In the genomic region with DNA sequence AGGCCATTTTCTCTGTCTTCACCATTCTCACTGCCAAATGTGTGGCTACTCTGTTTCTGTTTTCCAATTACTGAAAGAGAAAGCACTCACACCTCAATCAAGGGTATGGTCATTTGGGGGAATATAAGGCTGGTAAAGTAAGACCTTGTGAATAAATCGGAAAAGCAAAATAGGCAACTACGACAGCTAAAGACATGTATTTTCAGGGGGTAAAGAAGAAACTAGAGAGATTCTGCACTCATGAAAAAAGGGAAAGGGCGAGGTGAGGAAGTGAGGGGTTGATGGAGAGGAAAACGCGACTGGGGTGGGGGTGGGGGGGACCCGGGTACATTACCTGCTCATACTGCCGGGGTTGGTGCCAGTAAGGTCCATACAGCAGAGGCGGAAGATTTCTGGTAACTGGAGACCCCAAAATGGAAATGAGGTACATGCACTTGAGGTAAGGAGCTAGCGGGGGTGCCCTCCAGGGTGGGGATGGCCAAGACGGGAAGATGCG, we compare ENCODE assay signal across 8 cellular contexts. TPM values are rescaled to one million over a fixed set of nuclear protein-coding genes. Genes with fewer than 3 reads are reported as not detected.
DNase-seq lines count a peak whose midpoint lies in the region; ATAC-seq and TF ChIP-seq lines count a peak whose summit lies in the region.

No MANE protein-coding gene starts in this region.

- H3K36me3 ChIP-seq in GM06990 (ENCODE audit: control insufficient read depth, insufficient read depth, low read length) = peaks cover under 1% of the 10 kb centered on the region
- peaks cover 25% of the 10 kb centered on the region for H3K36me3 ChIP-seq in KOPT-K1 (ENCODE audit: insufficient read depth, low read length)
- H3K36me3 ChIP-seq in naive thymus-derived CD4-positive, alpha-beta T cell (ENCODE audit: control insufficient read depth in 2 of 3, insufficient read depth in 3 of 3, low read length in 3 of 3) = peaks cover 0 to 7% (median 0%) of the 10 kb centered on the region in 3 experiments

- CTCF ChIA-PET in naive thymus-derived CD4-positive, alpha-beta T cell (lab: Charles Lee) = interaction anchor here (0.9 to 2.1 kb wide), 6 partner anchors 13 to 332 kb away, joined by 3 to 18 read pairs (median 4); partner anchors contain the start of genes CHD8, METTL3 and TOX4
- CTCF ChIA-PET in HEK293T (lab: Yijun Ruan, JAX) = interaction anchor here (0.8 kb wide), 2 partner anchors 56 to 368 kb away, joined by 3 to 4 read pairs; no protein-coding TSS in a partner anchor

- H3K36me3 Mint-ChIP-seq in dendritic cell treated with granulocyte-macrophage colony-stimulating factor and Interleukin-4, amounts not matched to agents 40 ng/mL and 50 ng/mL, for 4 days (ENCODE audit: low read depth) = peaks cover 53% of the 10 kb centered on the region
- peaks cover 0 to 12% (median 0%) of the 10 kb centered on the region in 5 donors for H3K36me3 Mint-ChIP-seq in naive thymus-derived CD4-positive, alpha-beta T cell

- peak overlapping the region; percentile 72 for H3K27ac ChIP-seq in KOPT-K1 (ENCODE audit: low read depth, low read length, poor library complexity, severe bottlenecking)
- peak overlapping the region; percentile 94 for H3K27ac ChIP-seq in naive thymus-derived CD4-positive, alpha-beta T cell (ENCODE audit: low read depth, low read length)

- no peaks in the 10 kb centered on the region for H3K9me3 ChIP-seq in KOPT-K1 (ENCODE audit: insufficient read depth, low read length, poor library complexity, severe bottlenecking)
- H3K9me3 ChIP-seq in naive thymus-derived CD4-positive, alpha-beta T cell (ENCODE audit: control insufficient read depth in 2 of 3, low read length in 3 of 3) = no peaks in the 10 kb centered on the region

- POLR2A ChIA-PET in naive thymus-derived CD4-positive, alpha-beta T cell (lab: Charles Lee) = interaction anchor here (0.5 to 4.2 kb wide), 16 partner anchors 10 to 1522 kb away, joined by 3 to 123 read pairs (median 4); partner anchors contain the start of genes CHD8, METTL3, OXA1L and RAB2B
- POLR2A ChIA-PET in HEK293T (lab: Yijun Ruan, JAX) = interaction anchor here (0.9 to 3.1 kb wide), 17 partner anchors 9 to 162 kb away, joined by 3 to 57 read pairs (median 5); partner anchors contain the start of genes CHD8, METTL3, RAB2B and SUPT16H

- intact Hi-C loops in dendritic cell treated with granulocyte-macrophage colony-stimulating factor and Interleukin-4, amounts not matched to agents 40 ng/mL and 50 ng/mL, for 4 days (cut with micrococcal nuclease) = loop anchor here (1.0 to 2.0 kb wide), 3 partner anchors 20 to 75 kb away; partner anchors contain the start of genes CHD8, METTL3, RAB2B and TOX4
- intact Hi-C loops in naive thymus-derived CD4-positive, alpha-beta T cell (cut with micrococcal nuclease) = loop anchor here (1.0 to 5.0 kb wide), 9 partner anchors 20 to 1093 kb away; partner anchors contain the start of genes CHD8 (in 2 of the 2), HNRNPC (in 2 of the 2), METTL3 (in 2 of the 2) and SUPT16H (in 2 of the 2)

- peak overlapping the region; percentile 91 for H3K4me3 Mint-ChIP-seq in dendritic cell treated with granulocyte-macrophage colony-stimulating factor and Interleukin-4, amounts not matched to agents 40 ng/mL and 50 ng/mL, for 4 days
- peak overlapping the region; percentile 86 to 97 (median 92) for H3K4me3 Mint-ChIP-seq in naive thymus-derived CD4-positive, alpha-beta T cell

- H3K27ac Mint-ChIP-seq in dendritic cell treated with granulocyte-macrophage colony-stimulating factor and Interleukin-4, amounts not matched to agents 40 ng/mL and 50 ng/mL, for 4 days = peak overlapping the region; percentile 89
- peak overlapping the region; percentile 90 to 98 (median 94) for H3K27ac Mint-ChIP-seq in naive thymus-derived CD4-positive, alpha-beta T cell

- no peak for ATAC-seq in naive thymus-derived CD4-positive, alpha-beta T cell

- H3K27me3 ChIP-seq in GM06990 (replicated peaks; ENCODE audit: control insufficient read depth, insufficient read depth, low read length) = no peaks in the 10 kb centered on the region
- H3K27me3 ChIP-seq in naive thymus-derived CD4-positive, alpha-beta T cell (ENCODE audit: control insufficient read depth in 2 of 2, insufficient read depth in 2 of 2, low read length in 2 of 2) = no peaks in the 10 kb centered on the region

- H3K27me3 Mint-ChIP-seq in dendritic cell treated with granulocyte-macrophage colony-stimulating factor and Interleukin-4, amounts not matched to agents 40 ng/mL and 50 ng/mL, for 4 days = no peaks in the 10 kb centered on the region
- H3K27me3 Mint-ChIP-seq in naive thymus-derived CD4-positive, alpha-beta T cell = no peaks in the 10 kb centered on the region

- H3K4me1 ChIP-seq in naive thymus-derived CD4-positive, alpha-beta T cell (ENCODE audit: control insufficient read depth in 2 of 2, insufficient read depth in 2 of 2, low read length in 2 of 2) = peaks cover 13 to 22% of the 10 kb centered on the region in 2 donors

- peaks cover 65% of the 10 kb centered on the region for H3K4me1 Mint-ChIP-seq in dendritic cell treated with granulocyte-macrophage colony-stimulating factor and Interleukin-4, amounts not matched to agents 40 ng/mL and 50 ng/mL, for 4 days (ENCODE audit: low read depth)
- H3K4me1 Mint-ChIP-seq in naive thymus-derived CD4-positive, alpha-beta T cell = peaks cover 40 to 82% (median 66%) of the 10 kb centered on the region in 7 donors

- H3K4me3 ChIP-seq in GM06990 (replicated peaks; ENCODE audit: low read depth, low read length) = peak overlapping the region; percentile 81
- H3K4me3 ChIP-seq in naive thymus-derived CD4-positive, alpha-beta T cell (ENCODE audit: low read length) = peak overlapping the region; percentile 87

- H3K9me3 Mint-ChIP-seq in dendritic cell treated with granulocyte-macrophage colony-stimulating factor and Interleukin-4, amounts not matched to agents 40 ng/mL and 50 ng/mL, for 4 days = no peaks in the 10 kb centered on the region
- H3K9me3 Mint-ChIP-seq in naive thymus-derived CD4-positive, alpha-beta T cell = no peaks in the 10 kb centered on the region

- DNase-seq in GM06990 (ENCODE audit: extremely low read depth, insufficient read length) = no peak
- no peak for DNase-seq in naive thymus-derived CD4-positive, alpha-beta T cell
- DNase-seq in HEK293T (ENCODE audit: extremely low spot score) = no peak
- no peak for DNase-seq in SHP77 treated with DMSO at 0.1 percent for 48 hours (lab: John Stamatoyannopoulos, UW)
- no peak for DNase-seq in iPS-NIHi7 (ENCODE audit: extremely low spot score)
- no peak for DNase-seq in NCI-H526 treated with DMSO at 0.1 percent for 48 hours (lab: John Stamatoyannopoulos, UW)

- no peak for TF ChIP-seq CTCF in GM06990 (IDR thresholded peaks at IDR 0.05; ENCODE audit: insufficient read depth, low read length, poor library complexity, severe bottlenecking)

TF ChIP-seq in HEK293T, 16 proteins besides CTCF, POLR2A, EP300 and RAD21:
- TF ChIP-seq NFRKB (IDR thresholded peaks at IDR 0.05) (no peak), FOXK2 (IDR thresholded peaks at IDR 0.05) (no peak), ELF4 (IDR thresholded peaks at IDR 0.05) (no peak), FOXA1 (IDR thresholded peaks at IDR 0.05) (no peak), BHLHE40 (IDR thresholded peaks at IDR 0.05; ENCODE audit: borderline replicate concordance) (no peak), L3MBTL2 (conservative IDR thresholded peaks at IDR 0.05) (no peak), FOXM1 (IDR thresholded peaks at IDR 0.05; ENCODE audit: borderline replicate concordance) (no peak), SUZ12 (IDR thresholded peaks at IDR 0.05) (no peak), SP1 (IDR thresholded peaks at IDR 0.05) (no peak), ARNT (IDR thresholded peaks at IDR 0.05) (no peak), PKNOX1 (IDR thresholded peaks at IDR 0.05) (no peak), HDGF (IDR thresholded peaks at IDR 0.05; ENCODE audit: borderline replicate concordance) (no peak), TARDBP (IDR thresholded peaks at IDR 0.05) (no peak), LEF1 (IDR thresholded peaks at IDR 0.05; ENCODE audit: borderline replicate concordance) (no peak), ZNF384 (IDR thresholded peaks at IDR 0.05) (no peak), CTBP1 (IDR thresholded peaks at IDR 0.05; ENCODE audit: borderline replicate concordance) (no peak)
TF ChIP-seq in HEK293T: peak in this region for 0.

RNA-seq across cellular contexts. Expression of gene CHD8, which starts 19.3 kb away (rescaled TPM):
- 100 to 1,000 TPM; 125 to 143 (median 133) TPM for total RNA-seq in naive thymus-derived CD4-positive, alpha-beta T cell
- polyA plus RNA-seq in naive thymus-derived CD4-positive, alpha-beta T cell = 10 to 100 TPM; 39.3 to 50.4 TPM

RNA-seq across cellular contexts. Expression of gene RAB2B, which starts 40.1 kb away (rescaled TPM):
- total RNA-seq in naive thymus-derived CD4-positive, alpha-beta T cell = 10 to 100 TPM; 26.6 to 32.8 (median 30.5) TPM
- 1 to 10 TPM; 5.6 to 9.9 TPM for polyA plus RNA-seq in naive thymus-derived CD4-positive, alpha-beta T cell

RNA-seq across cellular contexts. Expression of gene TOX4, which starts 40.4 kb away (rescaled TPM):
- total RNA-seq in naive thymus-derived CD4-positive, alpha-beta T cell = 100 to 1,000 TPM in 1 of 5 experiments, 10 to 100 TPM in 4; 78.5 to 116 (median 86.5) TPM
- 10 to 100 TPM; 70.5 to 98.3 TPM for polyA plus RNA-seq in naive thymus-derived CD4-positive, alpha-beta T cell

RNA-seq across cellular contexts. Expression of gene SUPT16H, which starts 52.8 kb away (rescaled TPM):
- 100 to 1,000 TPM in 1 of 5 experiments, 10 to 100 TPM in 4; 46.1 to 104 (median 78.6) TPM for total RNA-seq in naive thymus-derived CD4-positive, alpha-beta T cell
- polyA plus RNA-seq in naive thymus-derived CD4-positive, alpha-beta T cell = 10 to 100 TPM; 78.2 to 80.9 TPM
